In genomic region chr13:30585748-30586262, GRCh38 we compare ENCODE assay signal across 1 cellular context.
A peak's percentile ranks its signal among the peaks of the same experiment; 100 is the strongest.
TF ChIP-seq lines count a peak whose summit lies in the region.

No MANE protein-coding gene starts in this region.

TF ChIP-seq in K562, 482 proteins besides CTCF, POLR2A, EP300 and RAD21 (continued from another document):
- TF ChIP-seq HES1 (IDR thresholded peaks at IDR 0.05; ENCODE audit: low read depth) (peak; percentile 75), VEZF1 (CRISPR knock-in tag; IDR thresholded peaks at IDR 0.05) (peak; percentile 38; the same call in 1 of the 2 replicates), TEAD2 (tag; IDR thresholded peaks at IDR 0.05) (no peak), ZNF197 (CRISPR knock-in tag; IDR thresholded peaks at IDR 0.05; ENCODE audit: low read depth) (no peak), HINFP (tag; conservative IDR thresholded peaks at IDR 0.05; ENCODE audit: low read depth) (no peak), HDAC6 (IDR thresholded peaks at IDR 0.05; ENCODE audit: low read depth, low read length) (no peak), NCOA2 (IDR thresholded peaks at IDR 0.05; ENCODE audit: partially characterized antibody in 2 of 2) (no peak), SRSF9 (IDR thresholded peaks at IDR 0.05; ENCODE audit: borderline replicate concordance, low read depth, low read length) (no peak), FOXM1 (IDR thresholded peaks at IDR 0.05; ENCODE audit: low read depth) (no peak), FOXM1 (CRISPR knock-in tag; IDR thresholded peaks at IDR 0.05; ENCODE audit: low read depth) (no peak), RCOR1 (IDR thresholded peaks at IDR 0.05; ENCODE audit: borderline replicate concordance in 1 of 2, low read depth in 2 of 2, low read length in 2 of 2) (peak; percentile 44 to 94; a peak in 2 of 4 replicates), C11orf30 (IDR thresholded peaks at IDR 0.05; ENCODE audit: low read depth) (peak; percentile 73), TRIM24 (IDR thresholded peaks at IDR 0.05) (0 out of 4 replicates have a peak, but pooled peaks of 1 of the 2 experiments have one; percentile 27), L3MBTL2 (IDR thresholded peaks at IDR 0.05) (no peak), NR2F6 (CRISPR knock-in tag; IDR thresholded peaks at IDR 0.05) (no peak), CXXC5 (CRISPR knock-in tag; IDR thresholded peaks at IDR 0.05) (no peak), AFF4 (CRISPR knock-in tag; IDR thresholded peaks at IDR 0.05) (no peak), SMARCA4 (IDR thresholded peaks at IDR 0.05) (peak; percentile 79), MTA2 (IDR thresholded peaks at IDR 0.05; ENCODE audit: low read depth) (peak; percentile 50; the same call in 1 of the 2 replicates), HBP1 (CRISPR knock-in tag; IDR thresholded peaks at IDR 0.05) (no peak)
TF ChIP-seq in K562: peak in this region for 49.
